17 cellular contexts compared by ENCODE assay signal in genomic region chr2:17756629-17757028, GRCh38. TPM values are rescaled to one million over a fixed set of nuclear protein-coding genes. Genes with fewer than 3 reads are reported as not detected.
DNase-seq lines count a peak whose midpoint lies in the region; ATAC-seq and TF ChIP-seq lines count a peak whose summit lies in the region.
"Had no signal": no experiment of that assay in that cellular context is flagged by ENCODE, and none has a peak within 500 bp of the region (broad histone marks: within the 10 kb centered on the region; RNA-seq: fewer than 3 reads in every experiment).

No MANE protein-coding gene starts in this region.

- H3K27ac ChIP-seq in CD4-positive, alpha-beta T cell (ENCODE audit: low read depth, low read length) = no peak overlapping the region
- H3K27ac ChIP-seq: tibial artery had no signal

- no peak for DNase-seq in CD4-positive, alpha-beta T cell
- DNase-seq in HFF-Myc (ENCODE audit: extremely low read depth, low read depth) (no peak), amniotic epithelial cell (ENCODE audit: low read depth) (peak; percentile 27), memory B cell (ENCODE audit: low spot score in 2 of 2) (no peak), NCI-H1436 (lab: John Stamatoyannopoulos, UW) (no peak), DMS53 (lab: John Stamatoyannopoulos, UW) (no peak), GM13976 (ENCODE audit: low spot score) (no peak)
- DNase-seq in activated CD8-positive, alpha-beta memory T cell treated with anti-CD3 and anti-CD28 coated beads, Interleukin-2, amount 10 ng/mL, durations not matched to agents 7 days and 5 days = no peak
- DNase-seq: activated naive CD4-positive, alpha-beta T cell treated with anti-CD3 and anti-CD28 coated beads for 36 hours; C1 segment of cervical spinal cord; central memory CD4-positive, alpha-beta T cell; MV-4-11; naive thymus-derived CD4-positive, alpha-beta T cell; tibial artery had no signal

- in situ Hi-C loops in GM13976 (cut with MboI; ENCODE audit: low sequenced_read_pairs, unreplicated experiment) = no loop called here

- H3K36me3 Mint-ChIP-seq in CD4-positive, alpha-beta T cell (ENCODE audit: low read depth) = peaks cover 9% of the 10 kb centered on the region
- peaks cover 6% of the 10 kb centered on the region for H3K36me3 Mint-ChIP-seq in memory B cell
- peaks cover 18% of the 10 kb centered on the region for H3K36me3 Mint-ChIP-seq in activated CD8-positive, alpha-beta memory T cell treated with anti-CD3 and anti-CD28 coated beads, Interleukin-2, amount 10 ng/mL, durations not matched to agents 7 days and 5 days

- H3K9me3 Mint-ChIP-seq in CD4-positive, alpha-beta T cell = no peaks in the 10 kb centered on the region
- no peaks in the 10 kb centered on the region for H3K9me3 Mint-ChIP-seq in memory B cell
- no peaks in the 10 kb centered on the region for H3K9me3 Mint-ChIP-seq in activated CD8-positive, alpha-beta memory T cell treated with anti-CD3 and anti-CD28 coated beads, Interleukin-2, amount 10 ng/mL, durations not matched to agents 7 days and 5 days (ENCODE audit: low read depth)
- H3K9me3 Mint-ChIP-seq: activated naive CD4-positive, alpha-beta T cell treated with anti-CD3 and anti-CD28 coated beads for 36 hours; naive thymus-derived CD4-positive, alpha-beta T cell; WTC11 had no signal

- CTCF ChIA-PET in CD4-positive, alpha-beta T cell (lab: Charles Lee) = interaction anchor here (2.1 kb wide), 1 partner anchor 37 kb away, joined by 5 read pairs; no protein-coding TSS in a partner anchor
- CTCF ChIA-PET in activated CD8-positive, alpha-beta memory T cell treated with anti-CD3 and anti-CD28 coated beads, Interleukin-2, amount 10 ng/mL, durations not matched to agents 7 days and 5 days (lab: Charles Lee) = interaction anchor here (1.2 kb wide), 1 partner anchor 85 kb away, joined by 4 read pairs; no protein-coding TSS in a partner anchor

- no peak overlapping the region for H3K27ac Mint-ChIP-seq in CD4-positive, alpha-beta T cell
- H3K27ac Mint-ChIP-seq in memory B cell = no peak overlapping the region
- no peak overlapping the region for H3K27ac Mint-ChIP-seq in activated CD8-positive, alpha-beta memory T cell treated with anti-CD3 and anti-CD28 coated beads, Interleukin-2, amount 10 ng/mL, durations not matched to agents 7 days and 5 days
- H3K27ac Mint-ChIP-seq: activated naive CD4-positive, alpha-beta T cell treated with anti-CD3 and anti-CD28 coated beads for 36 hours; naive thymus-derived CD4-positive, alpha-beta T cell; WTC11 had no signal

- ATAC-seq in CD4-positive, alpha-beta T cell (ENCODE audit: poor library complexity) = no peak
- ATAC-seq in memory B cell (ENCODE audit: low read depth) = no peak
- ATAC-seq in activated CD8-positive, alpha-beta memory T cell treated with anti-CD3 and anti-CD28 coated beads, Interleukin-2, amount 10 ng/mL, durations not matched to agents 7 days and 5 days = no peak
- ATAC-seq: naive thymus-derived CD4-positive, alpha-beta T cell; WTC11 had no signal

- H3K9me3 ChIP-seq in CD4-positive, alpha-beta T cell (ENCODE audit: control insufficient read depth, low read length) = no peaks in the 10 kb centered on the region
- H3K9me3 ChIP-seq: tibial artery had no signal

- H3K27me3 Mint-ChIP-seq in CD4-positive, alpha-beta T cell = no peaks in the 10 kb centered on the region
- H3K27me3 Mint-ChIP-seq in memory B cell = no peaks in the 10 kb centered on the region
- no peaks in the 10 kb centered on the region for H3K27me3 Mint-ChIP-seq in activated CD8-positive, alpha-beta memory T cell treated with anti-CD3 and anti-CD28 coated beads, Interleukin-2, amount 10 ng/mL, durations not matched to agents 7 days and 5 days
- H3K27me3 Mint-ChIP-seq: naive thymus-derived CD4-positive, alpha-beta T cell had no signal

- no peak for TF ChIP-seq CTCF in CD4-positive, alpha-beta T cell (IDR thresholded peaks at IDR 0.05)
- TF ChIP-seq CTCF in HFF-Myc (IDR thresholded peaks at IDR 0.05; ENCODE audit: low read depth, low read length, missing control alignments) (no peak), GM13976 (IDR thresholded peaks at IDR 0.05; ENCODE audit: borderline replicate concordance, control extremely low read depth, extremely low read depth, insufficient read depth, missing control alignments) (no peak)

- no peaks in the 10 kb centered on the region for H3K27me3 ChIP-seq in CD4-positive, alpha-beta T cell (ENCODE audit: control insufficient read depth, insufficient read depth, low read length)
- H3K27me3 ChIP-seq: tibial artery had no signal

- peaks cover 22% of the 10 kb centered on the region for H3K4me1 Mint-ChIP-seq in CD4-positive, alpha-beta T cell (ENCODE audit: low read depth)
- H3K4me1 Mint-ChIP-seq in memory B cell = peaks cover 22% of the 10 kb centered on the region
- H3K4me1 Mint-ChIP-seq in activated CD8-positive, alpha-beta memory T cell treated with anti-CD3 and anti-CD28 coated beads, Interleukin-2, amount 10 ng/mL, durations not matched to agents 7 days and 5 days = peaks cover 38% of the 10 kb centered on the region

- POLR2A ChIA-PET in CD4-positive, alpha-beta T cell (lab: Charles Lee) = no interaction called here

- intact Hi-C loops in CD4-positive, alpha-beta T cell (cut with DNase I, micrococcal nuclease) = loop anchor here in 1 of 2 experiments (10.0 kb wide), 1 partner anchor 1588 kb away; no protein-coding TSS in a partner anchor

- peak overlapping the region; percentile 47 for H3K4me3 Mint-ChIP-seq in CD4-positive, alpha-beta T cell
- peak overlapping the region; percentile 14 for H3K4me3 Mint-ChIP-seq in memory B cell
- no peak overlapping the region for H3K4me3 Mint-ChIP-seq in activated CD8-positive, alpha-beta memory T cell treated with anti-CD3 and anti-CD28 coated beads, Interleukin-2, amount 10 ng/mL, durations not matched to agents 7 days and 5 days
- H3K4me3 Mint-ChIP-seq: activated naive CD4-positive, alpha-beta T cell treated with anti-CD3 and anti-CD28 coated beads for 36 hours; WTC11 had no signal

- H3K4me3 ChIP-seq in HFF-Myc (replicated peaks; ENCODE audit: low read depth, low read length) = peak overlapping the region; percentile 11; the same call in 1 of the 2 replicates
- H3K4me3 ChIP-seq: tibial artery had no signal

RNA-seq across cellular contexts. Expression of gene GEN1, which starts 2.7 kb away (rescaled TPM):
- total RNA-seq in CD4-positive, alpha-beta T cell = 1 to 10 TPM; 4.3 to 4.6 TPM
- 10 to 100 TPM; 40.0 to 48.7 TPM for total RNA-seq in activated CD8-positive, alpha-beta memory T cell treated with anti-CD3 and anti-CD28 coated beads, Interleukin-2, amount 10 ng/mL, durations not matched to agents 7 days and 5 days

RNA-seq across cellular contexts. Expression of gene SMC6, which starts 3.0 kb away (rescaled TPM):
- 1 to 10 TPM; 7.1 to 7.8 TPM for total RNA-seq in CD4-positive, alpha-beta T cell
- total RNA-seq in activated CD8-positive, alpha-beta memory T cell treated with anti-CD3 and anti-CD28 coated beads, Interleukin-2, amount 10 ng/mL, durations not matched to agents 7 days and 5 days = 10 to 100 TPM; 32.1 to 35.1 TPM

RNA-seq across cellular contexts. Expression of gene MSGN1, which starts 59.6 kb away (rescaled TPM):
- not detected for total RNA-seq in CD4-positive, alpha-beta T cell
- not detected for total RNA-seq in activated CD8-positive, alpha-beta memory T cell treated with anti-CD3 and anti-CD28 coated beads, Interleukin-2, amount 10 ng/mL, durations not matched to agents 7 days and 5 days
- total RNA-seq: activated naive CD4-positive, alpha-beta T cell treated with anti-CD3 and anti-CD28 coated beads for 36 hours; HT1080; kidney epithelial cell; naive thymus-derived CD4-positive, alpha-beta T cell; WTC11 had no signal

Comparison
In these comparisons a context has a peak if more than half of its experiments do, and no peak if none do; other contexts are left out.
1. RNA of gene GEN1, which starts 2.7 kb away (total RNA-seq): 40.0 to 48.7 TPM in activated CD8-positive, alpha-beta memory T cell treated with anti-CD3 and anti-CD28 coated beads, Interleukin-2, amount 10 ng/mL, durations not matched to agents 7 days and 5 days; 4.3 to 4.6 TPM in CD4-positive, alpha-beta T cell; every median in the first group is over 4 times any median in the second.